In genomic region chrX:5575407-5575806, GRCh38 we compare ENCODE assay signal across 10 cellular contexts.
"Had no signal": no experiment of that assay in that cellular context is flagged by ENCODE, and none has a peak within 500 bp of the region (broad histone marks: within the 10 kb centered on the region; RNA-seq: fewer than 3 reads in every experiment).

No MANE protein-coding gene starts in this region.

- FAIRE-seq: H54 had no signal

- H3K4me2 ChIP-seq: GM23338 had no signal

- DNase-seq: GM23248, GOT3, H7, H9, HCEC 1CT, HFFc6 had no signal

- H3K9me3 ChIP-seq: HAP-1 had no signal

- H3K9ac ChIP-seq: GM23248 had no signal

- H3K4me1 ChIP-seq: HAP-1 had no signal

- H2AFZ ChIP-seq: GM23248, GM23338 had no signal

- ATAC-seq: GM23338, HCT116 had no signal

- H3K36me3 ChIP-seq: HAP-1 had no signal

- H3K4me3 ChIP-seq: GM23248, GM23338, HAP-1 had no signal

- H3K27ac ChIP-seq: GM23248 had no signal
